ENCODE assay signal across 16 cellular contexts in genomic region chr3:73600293-73600938, GRCh38. TPM values are rescaled to one million over a fixed set of nuclear protein-coding genes. Genes with fewer than 3 reads are reported as not detected.
A peak's percentile ranks its signal among the peaks of the same experiment; 100 is the strongest.
DNase-seq lines count a peak whose midpoint lies in the region; ATAC-seq and TF ChIP-seq lines count a peak whose summit lies in the region.
"Had no signal": no experiment of that assay in that cellular context is flagged by ENCODE, and none has a peak within 500 bp of the region (broad histone marks: within the 10 kb centered on the region; RNA-seq: fewer than 3 reads in every experiment).

No MANE protein-coding gene starts in this region.

- H3K9ac ChIP-seq in MM.1S (ENCODE audit: low read length) = no peak overlapping the region

- peaks cover 6% of the 10 kb centered on the region for H3K4me1 ChIP-seq in right cardiac atrium (ENCODE audit: control insufficient read depth, insufficient read depth, low read length)
- H3K4me1 ChIP-seq in psoas muscle = peaks cover 44% of the 10 kb centered on the region
- no peaks in the 10 kb centered on the region for H3K4me1 ChIP-seq in MM.1S (ENCODE audit: low read length)
- H3K4me1 ChIP-seq: colonic mucosa had no signal

- H2AFZ ChIP-seq in MM.1S (ENCODE audit: low read length) = no peak overlapping the region

- H3K9me3 ChIP-seq in right cardiac atrium (ENCODE audit: control insufficient read depth, low read length) (no peaks in the 10 kb centered on the region), psoas muscle (no peaks in the 10 kb centered on the region), MM.1S (replicated peaks; ENCODE audit: insufficient read depth, low read length) (no peaks in the 10 kb centered on the region)
- H3K9me3 ChIP-seq: colonic mucosa had no signal

- H3K27ac Mint-ChIP-seq in chondrocyte (ENCODE audit: unreplicated experiment) = peak overlapping the region; percentile 90
- H3K27ac Mint-ChIP-seq: activated naive CD8-positive, alpha-beta T cell had no signal

- H3K4me2 ChIP-seq in MM.1S (ENCODE audit: low read depth, low read length) = no peak overlapping the region

- no peaks in the 10 kb centered on the region for H3K9me2 ChIP-seq in MM.1S (replicated peaks; ENCODE audit: insufficient read depth, low read length)

- TF ChIP-seq CTCF in chondrocyte (IDR thresholded peaks at IDR 0.05) (no peak), psoas muscle (IDR thresholded peaks at IDR 0.05) (no peak), MM.1S (IDR thresholded peaks at IDR 0.05; ENCODE audit: low read length) (no peak)

- intact Hi-C loops in right cardiac atrium (cut with DNase I) (no loop called here), psoas muscle (cut with DNase I) (no loop called here)

- H3K4me1 Mint-ChIP-seq in chondrocyte (ENCODE audit: low read depth) = peaks cover 13% of the 10 kb centered on the region

- no peak overlapping the region for H3K4me3 ChIP-seq in right cardiac atrium (ENCODE audit: low read length)
- no peak overlapping the region for H3K4me3 ChIP-seq in psoas muscle
- H3K4me3 ChIP-seq in MM.1S (ENCODE audit: low read length) = no peak overlapping the region
- H3K4me3 ChIP-seq: colonic mucosa had no signal

- H3K27me3 ChIP-seq in right cardiac atrium (ENCODE audit: control insufficient read depth, insufficient read depth) (no peaks in the 10 kb centered on the region), psoas muscle (ENCODE audit: insufficient read depth in 3 of 3, low read length in 2 of 3) (no peaks in the 10 kb centered on the region), MM.1S (replicated peaks; ENCODE audit: insufficient read depth, low read length) (no peaks in the 10 kb centered on the region)
- H3K27me3 ChIP-seq: colonic mucosa had no signal

- peaks cover 0 to 7% of the 10 kb centered on the region in 2 donors for H3K36me3 ChIP-seq in psoas muscle (ENCODE audit: insufficient read depth in 1 of 2, low read depth in 1 of 2)
- no peaks in the 10 kb centered on the region for H3K36me3 ChIP-seq in MM.1S (replicated peaks; ENCODE audit: insufficient read depth, low read length)
- H3K36me3 ChIP-seq: colonic mucosa had no signal

- H3K27ac ChIP-seq in right cardiac atrium (ENCODE audit: low read length) (no peak overlapping the region), psoas muscle (peak overlapping the region; percentile 10), MM.1S (ENCODE audit: low read length) (no peak overlapping the region)
- H3K27ac ChIP-seq: colonic mucosa, HL-60 had no signal

- no peaks in the 10 kb centered on the region for H4K20me1 ChIP-seq in MM.1S (ENCODE audit: insufficient read depth, low read length)

- peaks cover 9% of the 10 kb centered on the region for H3K36me3 Mint-ChIP-seq in chondrocyte (ENCODE audit: low read depth)
- H3K36me3 Mint-ChIP-seq: activated naive CD8-positive, alpha-beta T cell had no signal

- no peaks in the 10 kb centered on the region for H3F3A ChIP-seq in MM.1S (ENCODE audit: insufficient read depth, low read length)

- no peak overlapping the region for H3K4me3 Mint-ChIP-seq in chondrocyte (ENCODE audit: unreplicated experiment)
- H3K4me3 Mint-ChIP-seq: activated naive CD8-positive, alpha-beta T cell had no signal

- WGBS in right cardiac atrium = 19% methylated on average over 5 of the region's 5 CpGs
- 45 to 70% (median 57%) methylated on average over 5 of the region's 5 CpGs for WGBS in psoas muscle, 3 donors

- peak; percentile 38 to 42 for ATAC-seq in right cardiac atrium
- ATAC-seq in psoas muscle = no peak
- no peak for ATAC-seq in HG02884 (IDR thresholded peaks at IDR 0.05; ENCODE audit: unreplicated experiment)

- H3K9me3 Mint-ChIP-seq in chondrocyte (ENCODE audit: low read depth) = no peaks in the 10 kb centered on the region

- DNase-seq in EH (ENCODE audit: low read depth) (peak; percentile 37), chondrocyte (ENCODE audit: low spot score) (no peak), right cardiac atrium (no peak), psoas muscle (no peak), HK-2 (ENCODE audit: unreplicated experiment) (no peak), globus pallidus (ENCODE audit: low spot score) (no peak), MM.1S (no peak)
- DNase-seq: colonic mucosa, H7, islet precursor cell, Karpas-422, NCI-H526 treated with DMSO at 0.1 percent for 48 hours, T-helper 2 cell had no signal

- no peaks in the 10 kb centered on the region for H3K79me2 ChIP-seq in MM.1S (ENCODE audit: low read length)

- no peaks in the 10 kb centered on the region for H3K27me3 Mint-ChIP-seq in chondrocyte (ENCODE audit: low read depth)

RNA-seq across cellular contexts. Expression of gene PDZRN3, which starts 24.3 kb away (rescaled TPM):
- total RNA-seq in chondrocyte (19.4 to 31.0 TPM (median 20.0 TPM) in 3 replicates), right cardiac atrium (10 to 100 TPM; 49.8 to 96.5 (median 71.0) TPM), psoas muscle (10 to 100 TPM; 13.2 to 39.3 (median 17.2) TPM)
- polyA plus RNA-seq in right cardiac atrium (53.6 TPM), psoas muscle (10 to 100 TPM in 2 of 3 donors, 1 to 10 TPM in 1; 2.5 to 18.0 (median 13.4) TPM)

Comparison
In these comparisons a context has a peak if more than half of its experiments do, and no peak if none do; other contexts are left out.
1. ATAC-seq: peak in right cardiac atrium (2 of 2); none in psoas muscle (0 of 4) and HG02884 (single experiment).